ENCODE assay signal across 8 cellular contexts in genomic region chr16:89246383-89246902, GRCh38. TPM values are rescaled to one million over a fixed set of nuclear protein-coding genes. Genes with fewer than 3 reads are reported as not detected.
DNase-seq lines count a peak whose midpoint lies in the region; TF ChIP-seq lines count a peak whose summit lies in the region.

No MANE protein-coding gene starts in this region.

- POLR2A ChIA-PET in OCI-LY7 (lab: Charles Lee): no interaction called here

- peaks cover 45% of the 10 kb centered on the region for H3K27me3 Mint-ChIP-seq in endodermal cell (ENCODE audit: insufficient read depth)

- in situ Hi-C loops in ACHN (cut with HindIII; ENCODE audit: low pct_ligation_motif_present, low pct_unique_long_range_greater_than_20kb, low sequenced_read_pairs): no loop called here
- in situ Hi-C loops in GM13976 (cut with MboI; ENCODE audit: low sequenced_read_pairs, unreplicated experiment): no loop called here

- DNase-seq in COLO668 (lab: John Stamatoyannopoulos, UW; ENCODE audit: unreplicated experiment) (peak; percentile 54), OCI-LY7 (ENCODE audit: low spot score) (no peak), endodermal cell (no peak), osteoblast (ENCODE audit: insufficient read length, low spot score, missing footprints) (no peak), NCI-H510A (lab: John Stamatoyannopoulos, UW) (no peak), HCEC 1CT (no peak), ACHN (no peak), GM13976 (ENCODE audit: low spot score) (no peak)

- 84 to 86% methylated on average over 13 of the region's 13 CpGs for WGBS in endodermal cell (ENCODE audit: insufficient coverage in 1 of 2, insufficient read length in 1 of 2), 2 experiments

- no peaks in the 10 kb centered on the region for H3K9me2 ChIP-seq in OCI-LY7 (ENCODE audit: insufficient read depth, low read length)

- H3K4me2 ChIP-seq in OCI-LY7 (ENCODE audit: low read length) (peak overlapping the region; percentile 60), osteoblast (ENCODE audit: insufficient read depth, low read length) (peak overlapping the region; percentile 76)

- H3K9me3 Mint-ChIP-seq in endodermal cell: peaks cover 17% of the 10 kb centered on the region

- peaks cover 6% of the 10 kb centered on the region; the same call in 1 of the 2 replicates for H3K9me3 ChIP-seq in OCI-LY7 (ENCODE audit: low read length)
- H3K9me3 ChIP-seq in endodermal cell (ENCODE audit: control insufficient read depth, low read length): no peaks in the 10 kb centered on the region
- H3K9me3 ChIP-seq in osteoblast (ENCODE audit: low read depth, low read length): no peaks in the 10 kb centered on the region

- TF ChIP-seq CTCF in OCI-LY7 (conservative IDR thresholded peaks at IDR 0.05; ENCODE audit: low read length): no peak
- TF ChIP-seq CTCF in endodermal cell (conservative IDR thresholded peaks at IDR 0.05): no peak
- TF ChIP-seq CTCF in osteoblast (IDR thresholded peaks at IDR 0.05; ENCODE audit: extremely low read depth, low read depth, low read length): no peak
- TF ChIP-seq CTCF in GM13976 (IDR thresholded peaks at IDR 0.05; ENCODE audit: borderline replicate concordance, control extremely low read depth, extremely low read depth, insufficient read depth, missing control alignments): no peak

- H3K27ac ChIP-seq in OCI-LY7 (ENCODE audit: low read depth, low read length, poor library complexity, severe bottlenecking) (no peak overlapping the region), endodermal cell (ENCODE audit: low read depth, low read length) (no peak overlapping the region), osteoblast (ENCODE audit: low read depth, low read length) (no peak overlapping the region)

- H2AFZ ChIP-seq in OCI-LY7 (ENCODE audit: low read length) (peak overlapping the region; percentile 43; the same call in 1 of the 2 replicates), osteoblast (ENCODE audit: low read length) (peak overlapping the region; percentile 65)

- H3K79me2 ChIP-seq in OCI-LY7 (ENCODE audit: insufficient read depth, low read depth, low read length) (peaks cover 5% of the 10 kb centered on the region; the same call in 1 of the 2 replicates), osteoblast (ENCODE audit: insufficient read depth, low read length) (peaks cover 2% of the 10 kb centered on the region)

- no peaks in the 10 kb centered on the region for H3K4me1 Mint-ChIP-seq in endodermal cell

- intact Hi-C loops in OCI-LY7 (cut with micrococcal nuclease; ENCODE audit: unreplicated experiment): loop anchor here (2.0 kb wide), 1 partner anchor 42 kb away; no protein-coding TSS in a partner anchor

- H3K27ac Mint-ChIP-seq in endodermal cell: no peak overlapping the region

- no TSS peak for BruUV-seq in OCI-LY7 (replicated peaks; lab: Mats Ljungman, UMichigan)

- H3K9ac ChIP-seq in endodermal cell (ENCODE audit: extremely low read depth, low read length, poor library complexity, severe bottlenecking): peak overlapping the region; percentile 20

- no peaks in the 10 kb centered on the region for H3K36me3 Mint-ChIP-seq in endodermal cell (ENCODE audit: low read depth)

- CTCF ChIA-PET in OCI-LY7 (lab: Charles Lee; ENCODE audit: unreplicated experiment): interaction anchor here (0.7 kb wide), 1 partner anchor 80 kb away, joined by 3 read pairs; no protein-coding TSS in a partner anchor

- H3K36me3 ChIP-seq in OCI-LY7 (ENCODE audit: insufficient read depth, low read length): no peaks in the 10 kb centered on the region
- no peaks in the 10 kb centered on the region for H3K36me3 ChIP-seq in endodermal cell (ENCODE audit: control insufficient read depth, insufficient read depth, low read length)
- no peaks in the 10 kb centered on the region for H3K36me3 ChIP-seq in osteoblast (ENCODE audit: insufficient read depth, low read length)

- H3K4me3 Mint-ChIP-seq in endodermal cell: peak overlapping the region; percentile 53

- H3K4me1 ChIP-seq in OCI-LY7 (ENCODE audit: insufficient read depth, low read length, poor library complexity, severe bottlenecking): peaks cover 9% of the 10 kb centered on the region
- no peaks in the 10 kb centered on the region for H3K4me1 ChIP-seq in endodermal cell (ENCODE audit: control insufficient read depth, insufficient read depth, low read length)
- peaks cover 3% of the 10 kb centered on the region for H3K4me1 ChIP-seq in osteoblast (ENCODE audit: insufficient read depth, low read length)

- peaks cover 14% of the 10 kb centered on the region for H3K27me3 ChIP-seq in endodermal cell (ENCODE audit: control insufficient read depth, insufficient read depth, low read length, poor library complexity, severe bottlenecking)
- H3K27me3 ChIP-seq in osteoblast (ENCODE audit: insufficient read depth, low read length): no peaks in the 10 kb centered on the region

- H3K4me3 ChIP-seq in OCI-LY7 (ENCODE audit: low read depth, low read length, poor library complexity, severe bottlenecking): no peak overlapping the region
- peak overlapping the region; percentile 66 for H3K4me3 ChIP-seq in endodermal cell (ENCODE audit: low read length)
- H3K4me3 ChIP-seq in osteoblast (ENCODE audit: insufficient read depth, low read length): peak overlapping the region; percentile 67

- no peaks in the 10 kb centered on the region for H4K20me1 ChIP-seq in OCI-LY7 (ENCODE audit: insufficient read depth, low read length)
- H4K20me1 ChIP-seq in osteoblast (ENCODE audit: insufficient read depth, low read length): no peaks in the 10 kb centered on the region

RNA-seq across cellular contexts. Expression of gene ZNF778, which starts 28.9 kb away (rescaled TPM):
- total RNA-seq in OCI-LY7 (2014; rRNA removed; shearing (Covaris generic)): 8.6 and 9.9 TPM in 2 replicates
- total RNA-seq in OCI-LY7 (2022): 8.2 and 9.4 TPM in 2 replicates
- 10 to 100 TPM; 13.0 to 16.3 TPM for total RNA-seq in endodermal cell
- polyA plus RNA-seq in endodermal cell (2013, experiment 1 of 2): 12.3 TPM
- 12.5 TPM for polyA plus RNA-seq in endodermal cell (2013, experiment 2 of 2)
- total RNA-seq in osteoblast: 6.2 and 8.7 TPM in 2 replicates

RNA-seq across cellular contexts. Expression of gene SLC22A31, which starts 46.1 kb away (rescaled TPM):
- total RNA-seq in OCI-LY7 (2014; rRNA removed; shearing (Covaris generic)): not detected in 2 replicates
- total RNA-seq in OCI-LY7 (2022) (not detected in 2 replicates), endodermal cell (10 to 100 TPM in 1 of 2 donors, 1 to 10 TPM in 1; 9.7 to 33.9 TPM), osteoblast (not detected in 2 replicates)
- polyA plus RNA-seq in endodermal cell (2013, experiment 1 of 2): 1.7 TPM
- 1.6 TPM for polyA plus RNA-seq in endodermal cell (2013, experiment 2 of 2)

Comparison
In these comparisons a context has a peak if more than half of its experiments do, and no peak if none do; other contexts are left out.
1. RNA of gene SLC22A31, which starts 46.1 kb away (total RNA-seq): 9.7 to 33.9 TPM in endodermal cell; not detected in OCI-LY7 and not detected in osteoblast; every median in the first group is over 10 times any median in the second.